In genomic region chr1:85278853-85279314, GRCh38 we compare ENCODE assay signal across 9 cellular contexts. TPM values are rescaled to one million over a fixed set of nuclear protein-coding genes. Genes with fewer than 3 reads are reported as not detected.
A peak's percentile ranks its signal among the peaks of the same experiment; 100 is the strongest.
DNase-seq lines count a peak whose midpoint lies in the region; ATAC-seq and TF ChIP-seq lines count a peak whose summit lies in the region.
"Had no signal": no experiment of that assay in that cellular context is flagged by ENCODE, and none has a peak within 500 bp of the region (broad histone marks: within the 10 kb centered on the region; RNA-seq: fewer than 3 reads in every experiment).

No MANE protein-coding gene starts in this region.

- no peaks in the 10 kb centered on the region for H3K27me3 Mint-ChIP-seq in activated naive CD8-positive, alpha-beta T cell treated with anti-CD3 and anti-CD28 coated beads, Interleukin-2, amount 50 U/mL, for 24 hours

- no peak overlapping the region for H3K4me3 ChIP-seq in stomach
- no peak overlapping the region for H3K4me3 ChIP-seq in WERI-Rb-1 (ENCODE audit: low read depth, low read length)

- H3K36me3 Mint-ChIP-seq in activated naive CD8-positive, alpha-beta T cell treated with anti-CD3 and anti-CD28 coated beads, Interleukin-2, amount 50 U/mL, for 24 hours (ENCODE audit: low read depth): peaks cover 3% of the 10 kb centered on the region

- WGBS in stomach, 5 donors: 13 to 20% (median 15%) methylated on average over 2 of the region's 2 CpGs

- H3K27me3 ChIP-seq in stomach (no peaks in the 10 kb centered on the region), WERI-Rb-1 (ENCODE audit: insufficient read depth, low read depth, severe bottlenecking) (no peaks in the 10 kb centered on the region)

- no peak for TF ChIP-seq EP300 in stomach (IDR thresholded peaks at IDR 0.05)

- no peak overlapping the region for H3K4me3 Mint-ChIP-seq in activated naive CD8-positive, alpha-beta T cell treated with anti-CD3 and anti-CD28 coated beads, Interleukin-2, amount 50 U/mL, for 24 hours
- H3K4me3 Mint-ChIP-seq: activated naive CD8-positive, alpha-beta T cell treated with anti-CD3 and anti-CD28 coated beads, Interleukin-2, amount 10 ng/mL, durations not matched to agents 7 days and 5 days had no signal

- DNase-seq in activated naive CD4-positive, alpha-beta T cell treated with Interleukin-2 at 50 U/mL for 16 hours: peak; percentile 54
- no peak for DNase-seq in activated naive CD4-positive, alpha-beta T cell (lab: John Stamatoyannopoulos, UW)
- peak; percentile 63 for DNase-seq in NOMO-1 treated with dmso at 0.1 percent for 144 hours (lab: John Stamatoyannopoulos, UW; ENCODE audit: unreplicated experiment)
- peak; percentile 39 for DNase-seq in activated naive CD8-positive, alpha-beta T cell treated with anti-CD3 and anti-CD28 coated beads, Interleukin-2, amount 50 U/mL, for 24 hours
- DNase-seq in kidney tubule cell (ENCODE audit: low spot score): peak; percentile 97
- peak; percentile 53 for DNase-seq in stomach
- no peak for DNase-seq in WERI-Rb-1
- DNase-seq: activated naive CD8-positive, alpha-beta T cell treated with anti-CD3 and anti-CD28 coated beads, Interleukin-2, amount 10 ng/mL, durations not matched to agents 7 days and 5 days had no signal

- H3K9me3 Mint-ChIP-seq in activated naive CD8-positive, alpha-beta T cell treated with anti-CD3 and anti-CD28 coated beads, Interleukin-2, amount 50 U/mL, for 24 hours: no peaks in the 10 kb centered on the region
- H3K9me3 Mint-ChIP-seq: activated naive CD8-positive, alpha-beta T cell treated with anti-CD3 and anti-CD28 coated beads, Interleukin-2, amount 10 ng/mL, durations not matched to agents 7 days and 5 days had no signal

- ATAC-seq in activated naive CD8-positive, alpha-beta T cell treated with anti-CD3 and anti-CD28 coated beads, Interleukin-2, amount 50 U/mL, for 24 hours: no peak
- no peak for ATAC-seq in HG03025 (IDR thresholded peaks at IDR 0.05; ENCODE audit: low FRiP score, unreplicated experiment)

- H3K27ac Mint-ChIP-seq in activated naive CD8-positive, alpha-beta T cell treated with anti-CD3 and anti-CD28 coated beads, Interleukin-2, amount 50 U/mL, for 24 hours: peak overlapping the region; percentile 10
- H3K27ac Mint-ChIP-seq: activated naive CD8-positive, alpha-beta T cell treated with anti-CD3 and anti-CD28 coated beads, Interleukin-2, amount 10 ng/mL, durations not matched to agents 7 days and 5 days had no signal

- intact Hi-C loops in stomach (cut with DNase I; ENCODE audit: low total_unique reads): no loop called here

- H3K36me3 ChIP-seq in stomach (no peaks in the 10 kb centered on the region), WERI-Rb-1 (peaks cover 7% of the 10 kb centered on the region; the same call in 1 of the 2 replicates)

- H3K27ac ChIP-seq in stomach (peak overlapping the region; percentile 5 to 80 (median 67)), WERI-Rb-1 (no peak overlapping the region)

- H3K4me1 Mint-ChIP-seq in activated naive CD8-positive, alpha-beta T cell treated with anti-CD3 and anti-CD28 coated beads, Interleukin-2, amount 50 U/mL, for 24 hours: peaks cover 35% of the 10 kb centered on the region

- H3K4me1 ChIP-seq in stomach: peaks cover 0 to 45% (median 31%) of the 10 kb centered on the region in 4 donors

- TF ChIP-seq CTCF in stomach (IDR thresholded peaks at IDR 0.05) (no peak), WERI-Rb-1 (IDR thresholded peaks at IDR 0.05; ENCODE audit: low read depth, low read length) (no peak)

- no peak for TF ChIP-seq POLR2A in stomach (IDR thresholded peaks at IDR 0.05)

- no peaks in the 10 kb centered on the region for H3K9me3 ChIP-seq in stomach
- no peaks in the 10 kb centered on the region for H3K9me3 ChIP-seq in WERI-Rb-1 (ENCODE audit: severe bottlenecking)

RNA-seq across cellular contexts. Expression of gene BCL10, which starts 2.5 kb away (rescaled TPM):
- total RNA-seq in stomach: 10 to 100 TPM in 4 of 5 donors, 1 to 10 TPM in 1; 6.1 to 42.7 (median 38.5) TPM
- 10 to 100 TPM in 1 of 3 donors, 1 to 10 TPM in 2; 8.1 to 23.4 (median 9.9) TPM for polyA plus RNA-seq in stomach

RNA-seq across cellular contexts. Expression of gene C1orf52, which starts 19.4 kb away (rescaled TPM):
- total RNA-seq in stomach: 10 to 100 TPM in 3 of 5 donors, 1 to 10 TPM in 2; 5.8 to 39.3 (median 23.5) TPM
- 10 to 100 TPM; 11.1 to 16.8 (median 11.9) TPM for polyA plus RNA-seq in stomach

Comparison
In these comparisons a context has a peak if more than half of its experiments do, and no peak if none do; other contexts are left out.
1. DNase-seq: peak in activated naive CD4-positive, alpha-beta T cell treated with Interleukin-2 at 50 U/mL for 16 hours (single experiment), NOMO-1 treated with dmso at 0.1 percent for 144 hours (single experiment), activated naive CD8-positive, alpha-beta T cell treated with anti-CD3 and anti-CD28 coated beads, Interleukin-2, amount 50 U/mL, for 24 hours (single experiment), kidney tubule cell (single experiment) and stomach (single experiment); none in activated naive CD4-positive, alpha-beta T cell (0 of 4) and WERI-Rb-1 (single experiment).